ENCODE assay signal across 1 cellular context in genomic region chr6:15897063-15897934, GRCh38.
TF ChIP-seq lines count a peak whose summit lies in the region.

No MANE protein-coding gene starts in this region.

TF ChIP-seq in H1, 55 proteins besides CTCF, POLR2A, EP300 and RAD21 (continued from another document):
- TF ChIP-seq, protein P1, sequence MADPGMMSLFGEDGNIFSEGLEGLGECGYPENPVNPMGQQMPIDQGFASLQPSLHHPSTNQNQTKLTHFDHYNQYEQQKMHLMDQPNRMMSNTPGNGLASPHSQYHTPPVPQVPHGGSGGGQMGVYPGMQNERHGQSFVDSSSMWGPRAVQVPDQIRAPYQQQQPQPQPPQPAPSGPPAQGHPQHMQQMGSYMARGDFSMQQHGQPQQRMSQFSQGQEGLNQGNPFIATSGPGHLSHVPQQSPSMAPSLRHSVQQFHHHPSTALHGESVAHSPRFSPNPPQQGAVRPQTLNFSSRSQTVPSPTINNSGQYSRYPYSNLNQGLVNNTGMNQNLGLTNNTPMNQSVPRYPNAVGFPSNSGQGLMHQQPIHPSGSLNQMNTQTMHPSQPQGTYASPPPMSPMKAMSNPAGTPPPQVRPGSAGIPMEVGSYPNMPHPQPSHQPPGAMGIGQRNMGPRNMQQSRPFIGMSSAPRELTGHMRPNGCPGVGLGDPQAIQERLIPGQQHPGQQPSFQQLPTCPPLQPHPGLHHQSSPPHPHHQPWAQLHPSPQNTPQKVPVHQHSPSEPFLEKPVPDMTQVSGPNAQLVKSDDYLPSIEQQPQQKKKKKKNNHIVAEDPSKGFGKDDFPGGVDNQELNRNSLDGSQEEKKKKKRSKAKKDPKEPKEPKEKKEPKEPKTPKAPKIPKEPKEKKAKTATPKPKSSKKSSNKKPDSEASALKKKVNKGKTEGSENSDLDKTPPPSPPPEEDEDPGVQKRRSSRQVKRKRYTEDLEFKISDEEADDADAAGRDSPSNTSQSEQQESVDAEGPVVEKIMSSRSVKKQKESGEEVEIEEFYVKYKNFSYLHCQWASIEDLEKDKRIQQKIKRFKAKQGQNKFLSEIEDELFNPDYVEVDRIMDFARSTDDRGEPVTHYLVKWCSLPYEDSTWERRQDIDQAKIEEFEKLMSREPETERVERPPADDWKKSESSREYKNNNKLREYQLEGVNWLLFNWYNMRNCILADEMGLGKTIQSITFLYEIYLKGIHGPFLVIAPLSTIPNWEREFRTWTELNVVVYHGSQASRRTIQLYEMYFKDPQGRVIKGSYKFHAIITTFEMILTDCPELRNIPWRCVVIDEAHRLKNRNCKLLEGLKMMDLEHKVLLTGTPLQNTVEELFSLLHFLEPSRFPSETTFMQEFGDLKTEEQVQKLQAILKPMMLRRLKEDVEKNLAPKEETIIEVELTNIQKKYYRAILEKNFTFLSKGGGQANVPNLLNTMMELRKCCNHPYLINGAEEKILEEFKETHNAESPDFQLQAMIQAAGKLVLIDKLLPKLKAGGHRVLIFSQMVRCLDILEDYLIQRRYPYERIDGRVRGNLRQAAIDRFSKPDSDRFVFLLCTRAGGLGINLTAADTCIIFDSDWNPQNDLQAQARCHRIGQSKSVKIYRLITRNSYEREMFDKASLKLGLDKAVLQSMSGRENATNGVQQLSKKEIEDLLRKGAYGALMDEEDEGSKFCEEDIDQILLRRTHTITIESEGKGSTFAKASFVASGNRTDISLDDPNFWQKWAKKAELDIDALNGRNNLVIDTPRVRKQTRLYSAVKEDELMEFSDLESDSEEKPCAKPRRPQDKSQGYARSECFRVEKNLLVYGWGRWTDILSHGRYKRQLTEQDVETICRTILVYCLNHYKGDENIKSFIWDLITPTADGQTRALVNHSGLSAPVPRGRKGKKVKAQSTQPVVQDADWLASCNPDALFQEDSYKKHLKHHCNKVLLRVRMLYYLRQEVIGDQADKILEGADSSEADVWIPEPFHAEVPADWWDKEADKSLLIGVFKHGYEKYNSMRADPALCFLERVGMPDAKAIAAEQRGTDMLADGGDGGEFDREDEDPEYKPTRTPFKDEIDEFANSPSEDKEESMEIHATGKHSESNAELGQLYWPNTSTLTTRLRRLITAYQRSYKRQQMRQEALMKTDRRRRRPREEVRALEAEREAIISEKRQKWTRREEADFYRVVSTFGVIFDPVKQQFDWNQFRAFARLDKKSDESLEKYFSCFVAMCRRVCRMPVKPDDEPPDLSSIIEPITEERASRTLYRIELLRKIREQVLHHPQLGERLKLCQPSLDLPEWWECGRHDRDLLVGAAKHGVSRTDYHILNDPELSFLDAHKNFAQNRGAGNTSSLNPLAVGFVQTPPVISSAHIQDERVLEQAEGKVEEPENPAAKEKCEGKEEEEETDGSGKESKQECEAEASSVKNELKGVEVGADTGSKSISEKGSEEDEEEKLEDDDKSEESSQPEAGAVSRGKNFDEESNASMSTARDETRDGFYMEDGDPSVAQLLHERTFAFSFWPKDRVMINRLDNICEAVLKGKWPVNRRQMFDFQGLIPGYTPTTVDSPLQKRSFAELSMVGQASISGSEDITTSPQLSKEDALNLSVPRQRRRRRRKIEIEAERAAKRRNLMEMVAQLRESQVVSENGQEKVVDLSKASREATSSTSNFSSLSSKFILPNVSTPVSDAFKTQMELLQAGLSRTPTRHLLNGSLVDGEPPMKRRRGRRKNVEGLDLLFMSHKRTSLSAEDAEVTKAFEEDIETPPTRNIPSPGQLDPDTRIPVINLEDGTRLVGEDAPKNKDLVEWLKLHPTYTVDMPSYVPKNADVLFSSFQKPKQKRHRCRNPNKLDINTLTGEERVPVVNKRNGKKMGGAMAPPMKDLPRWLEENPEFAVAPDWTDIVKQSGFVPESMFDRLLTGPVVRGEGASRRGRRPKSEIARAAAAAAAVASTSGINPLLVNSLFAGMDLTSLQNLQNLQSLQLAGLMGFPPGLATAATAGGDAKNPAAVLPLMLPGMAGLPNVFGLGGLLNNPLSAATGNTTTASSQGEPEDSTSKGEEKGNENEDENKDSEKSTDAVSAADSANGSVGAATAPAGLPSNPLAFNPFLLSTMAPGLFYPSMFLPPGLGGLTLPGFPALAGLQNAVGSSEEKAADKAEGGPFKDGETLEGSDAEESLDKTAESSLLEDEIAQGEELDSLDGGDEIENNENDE (IDR thresholded peaks at IDR 0.05; ENCODE audit: insufficient replicate concordance, low read length), result no peak
- TF ChIP-seq POU5F1 (IDR thresholded peaks at IDR 0.05; ENCODE audit: low read depth, low read length), result no peak
- no peak for TF ChIP-seq TAF7 (optimal IDR thresholded peaks at IDR 0.05; ENCODE audit: borderline replicate concordance, low read depth, low read length)
- TF ChIP-seq HDAC2 (IDR thresholded peaks at IDR 0.05; ENCODE audit: borderline replicate concordance in 1 of 2, low read depth in 2 of 2, low read length in 2 of 2), result no peak
